12 cellular contexts compared by ENCODE assay signal in genomic region chr10:50576245-50576815, GRCh38. TPM values are rescaled to one million over a fixed set of nuclear protein-coding genes. Genes with fewer than 3 reads are reported as not detected.
DNase-seq lines count a peak whose midpoint lies in the region; ATAC-seq and TF ChIP-seq lines count a peak whose summit lies in the region.
"Had no signal": no experiment of that assay in that cellular context is flagged by ENCODE, and none has a peak within 500 bp of the region (broad histone marks: within the 10 kb centered on the region; RNA-seq: fewer than 3 reads in every experiment).

No MANE protein-coding gene starts in this region.

- H3K9me3 ChIP-seq in thymus (ENCODE audit: control insufficient read depth) (no peaks in the 10 kb centered on the region), esophagus muscularis mucosa (no peaks in the 10 kb centered on the region)

- WGBS in thymus = 97% methylated on average over 4 of the region's 4 CpGs
- 77% methylated on average over 4 of the region's 4 CpGs for WGBS in esophagus muscularis mucosa

- H3K4me1 ChIP-seq in thymus (ENCODE audit: control insufficient read depth, insufficient read depth, low read length) = peaks cover 3% of the 10 kb centered on the region
- H3K4me1 ChIP-seq in esophagus muscularis mucosa = peaks cover 24 to 42% (median 35%) of the 10 kb centered on the region in 4 donors

- no peaks in the 10 kb centered on the region for H3K27me3 Mint-ChIP-seq in activated naive CD8-positive, alpha-beta T cell treated with anti-CD3 and anti-CD28 coated beads, Interleukin-2, amount 50 U/mL, for 24 hours
- no peaks in the 10 kb centered on the region for H3K27me3 Mint-ChIP-seq in activated naive CD8-positive, alpha-beta T cell treated with anti-CD3 and anti-CD28 coated beads for 36 hours
- H3K27me3 Mint-ChIP-seq: B cell had no signal

- H3K36me3 ChIP-seq in thymus (ENCODE audit: control insufficient read depth, insufficient read depth) (no peaks in the 10 kb centered on the region), esophagus muscularis mucosa (no peaks in the 10 kb centered on the region)
- H3K36me3 ChIP-seq: MG63 had no signal

- H3K9me3 Mint-ChIP-seq in activated naive CD8-positive, alpha-beta T cell treated with anti-CD3 and anti-CD28 coated beads, Interleukin-2, amount 50 U/mL, for 24 hours = no peaks in the 10 kb centered on the region
- H3K9me3 Mint-ChIP-seq in activated naive CD8-positive, alpha-beta T cell treated with anti-CD3 and anti-CD28 coated beads for 36 hours = peaks cover 3% of the 10 kb centered on the region

- H3K27me3 ChIP-seq in thymus (ENCODE audit: control insufficient read depth, insufficient read depth) (no peaks in the 10 kb centered on the region), esophagus muscularis mucosa (no peaks in the 10 kb centered on the region)
- H3K27me3 ChIP-seq: MG63 had no signal

- H3K4me3 ChIP-seq in thymus (ENCODE audit: low read length) = no peak overlapping the region
- no peak overlapping the region for H3K4me3 ChIP-seq in esophagus muscularis mucosa
- H3K4me3 ChIP-seq: MG63 had no signal

- TF ChIP-seq CTCF in esophagus muscularis mucosa (IDR thresholded peaks at IDR 0.05) = no peak

- peaks cover 2% of the 10 kb centered on the region for H3K36me3 Mint-ChIP-seq in activated naive CD8-positive, alpha-beta T cell treated with anti-CD3 and anti-CD28 coated beads, Interleukin-2, amount 50 U/mL, for 24 hours (ENCODE audit: low read depth)
- H3K36me3 Mint-ChIP-seq in activated naive CD8-positive, alpha-beta T cell treated with anti-CD3 and anti-CD28 coated beads for 36 hours = peaks cover 13% of the 10 kb centered on the region

- intact Hi-C loops in left ventricle myocardium superior (cut with micrococcal nuclease) (no loop called here), esophagus muscularis mucosa (cut with DNase I) (no loop called here)

- ATAC-seq in activated naive CD8-positive, alpha-beta T cell treated with anti-CD3 and anti-CD28 coated beads, Interleukin-2, amount 50 U/mL, for 24 hours = peak; percentile 41
- ATAC-seq in left ventricle myocardium superior (peak; percentile 51), HG03521 (IDR thresholded peaks at IDR 0.05; ENCODE audit: unreplicated experiment) (no peak)

- peaks cover 70% of the 10 kb centered on the region for H3K4me1 Mint-ChIP-seq in activated naive CD8-positive, alpha-beta T cell treated with anti-CD3 and anti-CD28 coated beads, Interleukin-2, amount 50 U/mL, for 24 hours
- peaks cover 53% of the 10 kb centered on the region for H3K4me1 Mint-ChIP-seq in activated naive CD8-positive, alpha-beta T cell treated with anti-CD3 and anti-CD28 coated beads for 36 hours

- no peak for TF ChIP-seq EP300 in esophagus muscularis mucosa (IDR thresholded peaks at IDR 0.05)

- H3K27ac Mint-ChIP-seq in activated naive CD8-positive, alpha-beta T cell treated with anti-CD3 and anti-CD28 coated beads, Interleukin-2, amount 50 U/mL, for 24 hours = no peak overlapping the region
- H3K27ac Mint-ChIP-seq in activated naive CD8-positive, alpha-beta T cell treated with anti-CD3 and anti-CD28 coated beads for 36 hours = no peak overlapping the region

- no peak overlapping the region for H3K4me3 Mint-ChIP-seq in activated naive CD8-positive, alpha-beta T cell treated with anti-CD3 and anti-CD28 coated beads, Interleukin-2, amount 50 U/mL, for 24 hours
- H3K4me3 Mint-ChIP-seq in activated naive CD8-positive, alpha-beta T cell treated with anti-CD3 and anti-CD28 coated beads for 36 hours = no peak overlapping the region
- H3K4me3 Mint-ChIP-seq: B cell had no signal

- DNase-seq in activated naive CD8-positive, alpha-beta T cell treated with anti-CD3 and anti-CD28 coated beads, Interleukin-2, amount 50 U/mL, for 24 hours = no peak
- no peak for DNase-seq in activated naive CD8-positive, alpha-beta T cell treated with anti-CD3 and anti-CD28 coated beads for 36 hours
- DNase-seq in amygdala (lab: John Stamatoyannopoulos, UW) = peak in 43 of 56 donors; percentile 18 to 89 (median 64)
- DNase-seq in left ventricle myocardium superior = no peak
- DNase-seq in esophagus muscularis mucosa (ENCODE audit: extremely low spot score) = no peak
- no peak for DNase-seq in NCI-H2081 treated with DMSO at 0.1 percent for 48 hours (lab: John Stamatoyannopoulos, UW)
- DNase-seq: mammary epithelial cell, MG63, NCI-H524 treated with DMSO at 0.1 percent for 48 hours had no signal

- TF ChIP-seq POLR2A in esophagus muscularis mucosa (IDR thresholded peaks at IDR 0.05; ENCODE audit: low read depth) = no peak

- H3K27ac ChIP-seq in thymus (ENCODE audit: low read depth) (peak overlapping the region; percentile 18), esophagus muscularis mucosa (replicated peaks in 1 of 4) (no peak overlapping the region)

RNA-seq across cellular contexts. Expression of gene SGMS1, which starts 47.4 kb away (rescaled TPM):
- 10 to 100 TPM in 1 of 2 experiments, 1 to 10 TPM in 1; 9.8 to 11.3 TPM for total RNA-seq in activated naive CD8-positive, alpha-beta T cell treated with anti-CD3 and anti-CD28 coated beads for 36 hours
- total RNA-seq in left ventricle myocardium superior = 21.9 TPM
- polyA plus RNA-seq in thymus = 14.7 TPM
- 100 to 1,000 TPM in 1 of 4 donors, 10 to 100 TPM in 3; 64.3 to 132 (median 87.0) TPM for total RNA-seq in esophagus muscularis mucosa

Comparison
In these comparisons a context has a peak if more than half of its experiments do, and no peak if none do; other contexts are left out.
1. DNase-seq: peak in amygdala (43 of 56); none in activated naive CD8-positive, alpha-beta T cell treated with anti-CD3 and anti-CD28 coated beads, Interleukin-2, amount 50 U/mL, for 24 hours (single experiment), activated naive CD8-positive, alpha-beta T cell treated with anti-CD3 and anti-CD28 coated beads for 36 hours (single experiment), left ventricle myocardium superior (single experiment), esophagus muscularis mucosa (single experiment) and NCI-H2081 treated with DMSO at 0.1 percent for 48 hours (single experiment).